22 cellular contexts compared by ENCODE assay signal in genomic region chr13:41533676-41534075, GRCh38.
DNase-seq lines count a peak whose midpoint lies in the region; ATAC-seq and TF ChIP-seq lines count a peak whose summit lies in the region.
"Had no signal": no experiment of that assay in that cellular context is flagged by ENCODE, and none has a peak within 500 bp of the region (broad histone marks: within the 10 kb centered on the region; RNA-seq: fewer than 3 reads in every experiment).

No MANE protein-coding gene starts in this region.

- H3K4me3 ChIP-seq in AG10803 (ENCODE audit: low read length) (no peak overlapping the region), GM23338 (no peak overlapping the region), sigmoid colon (no peak overlapping the region), mesendoderm (ENCODE audit: low read length) (no peak overlapping the region)
- H3K4me3 ChIP-seq: right atrium auricular region, SK-N-MC had no signal

- no peak overlapping the region for H3K56ac ChIP-seq in mesendoderm (ENCODE audit: low read length)

- H3K9me3 ChIP-seq in sigmoid colon, result no peaks in the 10 kb centered on the region
- H3K9me3 ChIP-seq: right atrium auricular region had no signal

- 69 to 73% methylated on average over 8 of the region's 8 CpGs for WGBS in sigmoid colon, 2 donors
- WGBS in mesendoderm (ENCODE audit: extremely low coverage, insufficient coverage, low lambda C conversion rate), result no CpG with 5 or more reads among the region's 8 CpGs

- ATAC-seq in GM23338, result no peak
- ATAC-seq in stimulated activated memory B cell treated with anti-CD40 and anti-IgM and Interleukin-4, amounts not matched to agents 10 μg/mL and 1 μg/mL and 100 μg/mL, for 72 hours, result no peak
- ATAC-seq: activated CD8-positive, alpha-beta memory T cell treated with anti-CD3 and anti-CD28 coated beads, Interleukin-2, amount 10 ng/mL, durations not matched to agents 7 days and 5 days; activated T-cell treated with anti-CD3 and anti-CD28 coated beads, Interleukin-2, amount 50 U/mL, for 72 hours; natural killer cell; stimulated activated naive CD8-positive, alpha-beta T cell treated with anti-CD3 and anti-CD28 coated beads, Interleukin-15, amount 100 ng/mL, for 72 hours; T-helper 17 cell had no signal

- no peak overlapping the region for H2BK120ac ChIP-seq in mesendoderm (ENCODE audit: low read depth, low read length)

- no peak overlapping the region for H3K27ac Mint-ChIP-seq in GM23338
- no peak overlapping the region for H3K27ac Mint-ChIP-seq in stimulated activated memory B cell treated with anti-CD40 and anti-IgM and Interleukin-4, amounts not matched to agents 10 μg/mL and 1 μg/mL and 100 μg/mL, for 72 hours
- H3K27ac Mint-ChIP-seq: activated CD8-positive, alpha-beta memory T cell treated with anti-CD3 and anti-CD28 coated beads, Interleukin-2, amount 10 ng/mL, durations not matched to agents 7 days and 5 days; activated T-cell treated with anti-CD3 and anti-CD28 coated beads, Interleukin-2, amount 50 U/mL, for 72 hours; natural killer cell; T-helper 17 cell had no signal

- no peak overlapping the region for H4K8ac ChIP-seq in mesendoderm (ENCODE audit: low read depth, low read length)

- no peaks in the 10 kb centered on the region for H3K36me3 Mint-ChIP-seq in GM23338 (ENCODE audit: low read depth)
- no peaks in the 10 kb centered on the region for H3K36me3 Mint-ChIP-seq in stimulated activated memory B cell treated with anti-CD40 and anti-IgM and Interleukin-4, amounts not matched to agents 10 μg/mL and 1 μg/mL and 100 μg/mL, for 72 hours
- H3K36me3 Mint-ChIP-seq: activated CD8-positive, alpha-beta memory T cell treated with anti-CD3 and anti-CD28 coated beads, Interleukin-2, amount 10 ng/mL, durations not matched to agents 7 days and 5 days; CD14-positive monocyte; natural killer cell had no signal

- no peaks in the 10 kb centered on the region for H3K9me2 ChIP-seq in GM23338 (ENCODE audit: insufficient read depth)

- no peak overlapping the region for H2BK15ac ChIP-seq in mesendoderm (replicated peaks; ENCODE audit: low read depth)

- no peak overlapping the region for H3K27ac ChIP-seq in GM23338 (ENCODE audit: low read depth)
- no peak overlapping the region for H3K27ac ChIP-seq in sigmoid colon
- H3K27ac ChIP-seq in mesendoderm (ENCODE audit: low read depth, low read length), result no peak overlapping the region
- H3K27ac ChIP-seq: right atrium auricular region, SK-N-MC had no signal

- H3K4me1 ChIP-seq in GM23338 (ENCODE audit: insufficient read depth) (no peaks in the 10 kb centered on the region), sigmoid colon (peaks cover 0 to 12% (median 10%) of the 10 kb centered on the region in 4 donors), mesendoderm (ENCODE audit: control insufficient read depth, low read depth, low read length) (no peaks in the 10 kb centered on the region)
- H3K4me1 ChIP-seq: right atrium auricular region had no signal

- H3K4me2 ChIP-seq in GM23338 (no peak overlapping the region), mesendoderm (ENCODE audit: low read length) (no peak overlapping the region)

- no peak overlapping the region for H2BK5ac ChIP-seq in mesendoderm (ENCODE audit: low read length)

- H3K36me3 ChIP-seq in GM23338 (ENCODE audit: insufficient read depth), result no peaks in the 10 kb centered on the region
- no peaks in the 10 kb centered on the region for H3K36me3 ChIP-seq in sigmoid colon
- no peaks in the 10 kb centered on the region for H3K36me3 ChIP-seq in mesendoderm (ENCODE audit: control insufficient read depth, insufficient read depth, low read length)
- H3K36me3 ChIP-seq: right atrium auricular region had no signal

- peak; percentile 48 for DNase-seq in AG10803 (ENCODE audit: low read depth)
- no peak for DNase-seq in GM23338 (ENCODE audit: low spot score)
- peak; percentile 46 for DNase-seq in fibroblast of gingiva (ENCODE audit: low read depth)
- peak; percentile 77 for DNase-seq in sigmoid colon
- no peak for DNase-seq in mesendoderm
- no peak for DNase-seq in activated naive CD4-positive, alpha-beta T cell treated with anti-CD3 and anti-CD28 coated beads, Interleukin-2, amount 50 U/mL, for 16 hours
- DNase-seq: activated CD4-positive, alpha-beta T cell treated with anti-CD3 and anti-CD28 coated beads for 4 hours; activated CD8-positive, alpha-beta memory T cell treated with anti-CD3 and anti-CD28 coated beads, Interleukin-2, amount 10 ng/mL, durations not matched to agents 7 days and 5 days; activated naive CD4-positive, alpha-beta T cell treated with Interleukin-2 at 50 U/mL for 16 hours; activated T-cell treated with anti-CD3 and anti-CD28 coated beads, Interleukin-2, amount 50 U/mL, for 72 hours; Calu3; HCEC 1CT; Karpas-422; natural killer cell; NCI-H1694; NCI-H526 treated with DMSO at 0.1 percent for 48 hours; stimulated activated naive CD8-positive, alpha-beta T cell treated with anti-CD3 and anti-CD28 coated beads, Interleukin-15, amount 100 ng/mL, for 72 hours; T-helper 17 cell had no signal

- peaks cover 6% of the 10 kb centered on the region for H3K27me3 Mint-ChIP-seq in GM23338 (ENCODE audit: insufficient read depth, low read depth, poor library complexity)
- H3K27me3 Mint-ChIP-seq in stimulated activated memory B cell treated with anti-CD40 and anti-IgM and Interleukin-4, amounts not matched to agents 10 μg/mL and 1 μg/mL and 100 μg/mL, for 72 hours, result peaks cover under 1% of the 10 kb centered on the region
- H3K27me3 Mint-ChIP-seq: activated CD8-positive, alpha-beta memory T cell treated with anti-CD3 and anti-CD28 coated beads, Interleukin-2, amount 10 ng/mL, durations not matched to agents 7 days and 5 days; stimulated activated naive CD8-positive, alpha-beta T cell treated with anti-CD3 and anti-CD28 coated beads, Interleukin-15, amount 100 ng/mL, for 72 hours; T-helper 17 cell had no signal

- TF ChIP-seq CTCF in AG10803 (conservative IDR thresholded peaks at IDR 0.05; ENCODE audit: low read length), result no peak
- no peak for TF ChIP-seq CTCF in GM23338 (conservative IDR thresholded peaks at IDR 0.05; ENCODE audit: low read depth in 2 of 2)
- TF ChIP-seq CTCF in sigmoid colon (IDR thresholded peaks at IDR 0.05), result no peak

- no peak overlapping the region for H2AK5ac ChIP-seq in mesendoderm (ENCODE audit: low read length)

- no peak for TF ChIP-seq POLR2A in sigmoid colon (IDR thresholded peaks at IDR 0.05)

- H3K79me2 ChIP-seq in GM23338 (replicated peaks; ENCODE audit: insufficient read depth), result no peaks in the 10 kb centered on the region
- no peaks in the 10 kb centered on the region for H3K79me2 ChIP-seq in mesendoderm (ENCODE audit: control insufficient read depth, insufficient read depth, low read length)

- H3K4me3 Mint-ChIP-seq in GM23338, result no peak overlapping the region
- no peak overlapping the region for H3K4me3 Mint-ChIP-seq in stimulated activated memory B cell treated with anti-CD40 and anti-IgM and Interleukin-4, amounts not matched to agents 10 μg/mL and 1 μg/mL and 100 μg/mL, for 72 hours
- H3K4me3 Mint-ChIP-seq: activated CD8-positive, alpha-beta memory T cell treated with anti-CD3 and anti-CD28 coated beads, Interleukin-2, amount 10 ng/mL, durations not matched to agents 7 days and 5 days; activated T-cell treated with anti-CD3 and anti-CD28 coated beads, Interleukin-2, amount 50 U/mL, for 72 hours; CD14-positive monocyte; natural killer cell; stimulated activated naive CD8-positive, alpha-beta T cell treated with anti-CD3 and anti-CD28 coated beads, Interleukin-15, amount 100 ng/mL, for 72 hours; T-helper 17 cell had no signal

- no peak overlapping the region for H3K9ac ChIP-seq in mesendoderm (ENCODE audit: low read length)

- no peaks in the 10 kb centered on the region for H3K4me1 Mint-ChIP-seq in GM23338
- no peaks in the 10 kb centered on the region for H3K4me1 Mint-ChIP-seq in stimulated activated memory B cell treated with anti-CD40 and anti-IgM and Interleukin-4, amounts not matched to agents 10 μg/mL and 1 μg/mL and 100 μg/mL, for 72 hours
- H3K4me1 Mint-ChIP-seq: activated CD8-positive, alpha-beta memory T cell treated with anti-CD3 and anti-CD28 coated beads, Interleukin-2, amount 10 ng/mL, durations not matched to agents 7 days and 5 days; CD14-positive monocyte; natural killer cell; stimulated activated naive CD8-positive, alpha-beta T cell treated with anti-CD3 and anti-CD28 coated beads, Interleukin-15, amount 100 ng/mL, for 72 hours; T-helper 17 cell had no signal

- H3K79me1 ChIP-seq in mesendoderm (ENCODE audit: low read length), result no peaks in the 10 kb centered on the region

- intact Hi-C loops in sigmoid colon (cut with DNase I), result no loop called here

- no peaks in the 10 kb centered on the region for H3F3A ChIP-seq in GM23338 (replicated peaks; ENCODE audit: low read depth)

- no peak overlapping the region for H4K5ac ChIP-seq in mesendoderm (ENCODE audit: low read length)

- H4K20me1 ChIP-seq in GM23338 (replicated peaks; ENCODE audit: insufficient read depth), result no peaks in the 10 kb centered on the region

- H3K9me3 Mint-ChIP-seq in GM23338, result no peaks in the 10 kb centered on the region
- H3K9me3 Mint-ChIP-seq in stimulated activated memory B cell treated with anti-CD40 and anti-IgM and Interleukin-4, amounts not matched to agents 10 μg/mL and 1 μg/mL and 100 μg/mL, for 72 hours, result no peaks in the 10 kb centered on the region
- H3K9me3 Mint-ChIP-seq: natural killer cell; stimulated activated naive CD8-positive, alpha-beta T cell treated with anti-CD3 and anti-CD28 coated beads, Interleukin-15, amount 100 ng/mL, for 72 hours had no signal

- H3K27me3 ChIP-seq in GM23338 (ENCODE audit: insufficient read depth) (no peaks in the 10 kb centered on the region), sigmoid colon (no peaks in the 10 kb centered on the region), mesendoderm (ENCODE audit: insufficient read depth, low read length, poor library complexity) (no peaks in the 10 kb centered on the region)
- H3K27me3 ChIP-seq: right atrium auricular region had no signal

- TF ChIP-seq EP300 in sigmoid colon (IDR thresholded peaks at IDR 0.05), result no peak

- H3K4ac ChIP-seq in mesendoderm (ENCODE audit: low read depth, low read length), result no peak overlapping the region

- H3K23ac ChIP-seq in mesendoderm (ENCODE audit: low read length), result no peak overlapping the region

- peak overlapping the region; percentile 75; the same call in 1 of the 2 replicates for H2AFZ ChIP-seq in GM23338

- H3K18ac ChIP-seq in mesendoderm (ENCODE audit: low read length), result no peak overlapping the region

TF ChIP-seq in GM23338, 12 proteins besides CTCF, POLR2A, EP300 and RAD21 (continues in another document):
- TF ChIP-seq ETS1 (IDR thresholded peaks at IDR 0.05) (no peak), CREB1 (CRISPR knock-in tag; IDR thresholded peaks at IDR 0.05; ENCODE audit: low read depth) (no peak), NANOG (IDR thresholded peaks at IDR 0.05; ENCODE audit: borderline replicate concordance) (no peak)

Comparison
In these comparisons a context has a peak if more than half of its experiments do, and no peak if none do; other contexts are left out.
1. DNase-seq: peak in AG10803 (single experiment), fibroblast of gingiva (single experiment) and sigmoid colon (single experiment); none in GM23338 (single experiment), mesendoderm (single experiment) and activated naive CD4-positive, alpha-beta T cell treated with anti-CD3 and anti-CD28 coated beads, Interleukin-2, amount 50 U/mL, for 16 hours (single experiment).